ENCODE assay signal across 8 cellular contexts in the genomic region with DNA sequence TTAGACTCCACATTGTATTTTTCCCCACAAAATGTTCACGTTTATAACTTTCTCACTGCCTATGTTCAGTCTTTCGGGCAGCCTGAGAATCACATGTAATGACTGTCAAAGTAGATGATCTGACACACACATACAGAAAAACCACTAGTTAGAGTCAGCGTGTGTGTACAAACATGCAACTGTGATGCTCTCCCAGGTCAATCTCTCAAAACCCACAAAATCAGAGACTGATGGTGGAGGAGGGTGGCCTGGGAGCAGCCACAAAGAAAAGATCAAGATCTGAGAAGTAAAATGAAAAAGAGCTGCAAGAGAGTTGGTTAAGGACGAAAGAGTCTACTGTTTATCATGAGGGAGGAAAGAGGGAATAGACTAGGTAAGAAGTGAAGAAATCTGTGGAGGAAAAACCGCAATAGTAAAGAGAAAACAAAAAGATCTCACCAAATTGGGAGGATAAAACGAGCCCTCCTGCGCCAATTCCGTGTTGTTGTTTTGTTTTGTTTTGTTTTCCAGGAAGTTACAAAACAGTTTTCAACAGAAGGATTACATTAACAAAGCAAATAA. TPM values are rescaled to one million over a fixed set of nuclear protein-coding genes. Genes with fewer than 3 reads are reported as not detected.
A peak's percentile ranks its signal among the peaks of the same experiment; 100 is the strongest.
DNase-seq lines count a peak whose midpoint lies in the region; ATAC-seq and TF ChIP-seq lines count a peak whose summit lies in the region.

No MANE protein-coding gene starts in this region.

- TF ChIP-seq CTCF in GM23338 (conservative IDR thresholded peaks at IDR 0.05; ENCODE audit: low read depth in 2 of 2): no peak
- TF ChIP-seq CTCF in fibroblast of lung (conservative IDR thresholded peaks at IDR 0.05 in 1 of 2, IDR thresholded peaks at IDR 0.05 in 1 of 2; ENCODE audit: low read depth in 1 of 2, low read length in 2 of 2): no peak

- H3K4me1 ChIP-seq in GM23338 (ENCODE audit: insufficient read depth) (peaks cover 23% of the 10 kb centered on the region), fibroblast of lung (ENCODE audit: control insufficient read depth, extremely low read depth, insufficient read depth, low read length) (peaks cover 4% of the 10 kb centered on the region)

- H3K9me3 ChIP-seq in fibroblast of lung (ENCODE audit: control insufficient read depth, insufficient read depth, low read depth, low read length): no peaks in the 10 kb centered on the region

- H4K20me1 ChIP-seq in GM23338 (replicated peaks; ENCODE audit: insufficient read depth) (peaks cover 36% of the 10 kb centered on the region), fibroblast of lung (ENCODE audit: control insufficient read depth, extremely low read depth, insufficient read depth, low read length) (no peaks in the 10 kb centered on the region)

- H3K79me2 ChIP-seq in GM23338 (replicated peaks; ENCODE audit: insufficient read depth) (peaks cover 6% of the 10 kb centered on the region), fibroblast of lung (ENCODE audit: control insufficient read depth, insufficient read depth, low read length) (peaks cover 63% of the 10 kb centered on the region)

- no peaks in the 10 kb centered on the region for H3K9me3 Mint-ChIP-seq in GM23338

- H3K4me3 ChIP-seq in GM23338 (peak overlapping the region; percentile 79), fibroblast of lung (replicated peaks in 1 of 4; ENCODE audit: control extremely low read depth in 1 of 4, insufficient read depth in 1 of 4, low read depth in 3 of 4, low read length in 4 of 4) (peak overlapping the region; percentile 57 to 95 (median 84)), skeletal muscle cell (ENCODE audit: low read depth, low read length) (peak overlapping the region; percentile 88)

- H2AFZ ChIP-seq in GM23338 (no peak overlapping the region), fibroblast of lung (ENCODE audit: low read length) (no peak overlapping the region)

- no peak for DNase-seq in GM23338 (ENCODE audit: low spot score)
- peak; percentile 25 for DNase-seq in SW480 (ENCODE audit: low spot score)
- DNase-seq in fibroblast of lung (ENCODE audit: low read depth in 2 of 2): peak; percentile 14 to 38
- DNase-seq in skeletal muscle cell (ENCODE audit: low read depth): no peak
- DNase-seq in germinal center (ENCODE audit: low spot score): no peak
- no peak for DNase-seq in NCI-H446 (lab: John Stamatoyannopoulos, UW)
- DNase-seq in HuH-7.5 (ENCODE audit: low spot score): no peak

- no peaks in the 10 kb centered on the region; the same call in 2 of the 3 replicates for H3K36me3 Mint-ChIP-seq in GM23338 (ENCODE audit: low read depth)

- no peak overlapping the region for H3K27ac ChIP-seq in GM23338 (ENCODE audit: low read depth)
- peak overlapping the region; percentile 78 for H3K27ac ChIP-seq in fibroblast of lung (ENCODE audit: insufficient read depth, low read length)

- peaks cover 31% of the 10 kb centered on the region for H3K27me3 Mint-ChIP-seq in GM23338 (ENCODE audit: insufficient read depth, low read depth, poor library complexity)

- H3K27ac Mint-ChIP-seq in GM23338: no peak overlapping the region

- peak overlapping the region; percentile 79 for H3K4me2 ChIP-seq in GM23338
- peak overlapping the region; percentile 74 for H3K4me2 ChIP-seq in fibroblast of lung (ENCODE audit: extremely low read depth, insufficient read depth, low read length)

- H3F3A ChIP-seq in GM23338 (replicated peaks; ENCODE audit: low read depth): peaks cover 11% of the 10 kb centered on the region; the same call in 1 of the 2 replicates

- H3K4me1 Mint-ChIP-seq in GM23338: peaks cover 22% of the 10 kb centered on the region

- H3K4me3 Mint-ChIP-seq in GM23338: peak overlapping the region; percentile 94

- H3K9me2 ChIP-seq in GM23338 (ENCODE audit: insufficient read depth): no peaks in the 10 kb centered on the region

- no peaks in the 10 kb centered on the region for H3K36me3 ChIP-seq in GM23338 (ENCODE audit: insufficient read depth)
- H3K36me3 ChIP-seq in fibroblast of lung (ENCODE audit: control insufficient read depth, insufficient read depth, low read length): no peaks in the 10 kb centered on the region

- peak overlapping the region; percentile 18 for H3K9ac ChIP-seq in fibroblast of lung (ENCODE audit: insufficient read depth, low read length)

- ATAC-seq in GM23338: no peak
- ATAC-seq in GM19397 (IDR thresholded peaks at IDR 0.05; ENCODE audit: unreplicated experiment): no peak

- peaks cover 73% of the 10 kb centered on the region for H3K27me3 ChIP-seq in GM23338 (ENCODE audit: insufficient read depth)
- H3K27me3 ChIP-seq in fibroblast of lung (ENCODE audit: control insufficient read depth, insufficient read depth, low read length): no peaks in the 10 kb centered on the region

TF ChIP-seq in GM23338, 12 proteins besides CTCF, POLR2A, EP300 and RAD21:
- no peak for TF ChIP-seq POLR2AphosphoS5 (IDR thresholded peaks at IDR 0.05; ENCODE audit: low read depth)
- TF ChIP-seq JUNB (IDR thresholded peaks at IDR 0.05; ENCODE audit: unreplicated experiment): no peak
- no peak for TF ChIP-seq ZNF331 (CRISPR knock-in tag; IDR thresholded peaks at IDR 0.05; ENCODE audit: low read depth)
- peak; percentile 31 for TF ChIP-seq EZH2 (IDR thresholded peaks at IDR 0.05; ENCODE audit: low read depth, unreplicated experiment)
- no peak for TF ChIP-seq STAT1 (IDR thresholded peaks at IDR 0.05; ENCODE audit: unreplicated experiment)
- TF ChIP-seq CREB1 (CRISPR knock-in tag; IDR thresholded peaks at IDR 0.05; ENCODE audit: low read depth): no peak

RNA-seq across cellular contexts. Expression of gene EGLN1, which starts 2.3 kb away (rescaled TPM):
- total RNA-seq in GM23338 (2014; rRNA removed; shearing (Covaris generic)): 6.0 and 7.2 TPM in 2 replicates
- polyA plus RNA-seq in GM23338 (2016; fragmentation: Nextera tagmentation; extraction: Ambion mirVana) (1.9 and 2.3 TPM in 2 replicates), fibroblast of lung (28.0 and 49.3 TPM in 2 replicates)
- 47.8 and 50.9 TPM in 2 replicates for total RNA-seq in fibroblast of lung
- polyA plus RNA-seq in fibroblast of lung (2012): 17.1 and 31.6 TPM in 2 replicates
- 3.0 and 3.9 TPM in 2 replicates for polyA minus RNA-seq in fibroblast of lung (ENCODE audit: low replicate concordance)

Comparison
In these comparisons a context has a peak if more than half of its experiments do, and no peak if none do; other contexts are left out.
1. DNase-seq: peak in SW480 (single experiment) and fibroblast of lung (2 of 2); none in GM23338 (single experiment), skeletal muscle cell (single experiment), germinal center (single experiment), NCI-H446 (0 of 2) and HuH-7.5 (single experiment).
2. Peak in every context shown above with its lines, with median percentiles within 50 percentile points of each other: H3K4me3 ChIP-seq.